Comparison of ENCODE assay signal across 9 cellular contexts in genomic region chr2:47569658-47570398, GRCh38. TPM values are rescaled to one million over a fixed set of nuclear protein-coding genes. Genes with fewer than 3 reads are reported as not detected.
DNase-seq lines count a peak whose midpoint lies in the region; ATAC-seq, FAIRE-seq and TF ChIP-seq lines count a peak whose summit lies in the region.
"Had no signal": no experiment of that assay in that cellular context is flagged by ENCODE, and none has a peak within 500 bp of the region (broad histone marks: within the 10 kb centered on the region; RNA-seq: fewer than 3 reads in every experiment).

No MANE protein-coding gene starts in this region.

- H3K36me3 Mint-ChIP-seq in nephron (ENCODE audit: low read depth): no peaks in the 10 kb centered on the region

- peaks cover 88% of the 10 kb centered on the region for H3K27me3 Mint-ChIP-seq in nephron (ENCODE audit: low read depth)

- H3K9me3 Mint-ChIP-seq in nephron: no peaks in the 10 kb centered on the region

- DNase-seq in NCI-H1417 (lab: John Stamatoyannopoulos, UW) (peak; percentile 63 to 88 (median 80)), NCI-H1417 treated with DMSO at 0.1 percent for 48 hours (lab: John Stamatoyannopoulos, UW) (no peak), NCI-H1930 (lab: John Stamatoyannopoulos, UW) (peak; percentile 21 to 56), cerebellum (ENCODE audit: low spot score) (peak; percentile 69), RCC 7860 (ENCODE audit: low spot score) (no peak)

- no peak for ATAC-seq in HG03280 (IDR thresholded peaks at IDR 0.05; ENCODE audit: unreplicated experiment)
- no peak for ATAC-seq in HG03196 (IDR thresholded peaks at IDR 0.05; ENCODE audit: unreplicated experiment)

- H3K4me3 Mint-ChIP-seq in nephron: peak overlapping the region; percentile 77 to 86 (median 82)

- TF ChIP-seq CTCF in nephron (IDR thresholded peaks at IDR 0.05; ENCODE audit: unreplicated experiment in 3 of 3): no peak

- H3K27ac Mint-ChIP-seq in nephron: no peak overlapping the region

- H3K4me1 Mint-ChIP-seq in nephron: peaks cover 16% of the 10 kb centered on the region

- FAIRE-seq in RCC 7860 (lab: Jason Lieb, UNC): no peak

RNA-seq across cellular contexts. Expression of gene KCNK12, which starts 1.0 kb away (rescaled TPM):
- 4.4 TPM for total RNA-seq in cerebellum
- total RNA-seq: SJSA1 had no signal

Comparison
In these comparisons a context has a peak if more than half of its experiments do, and no peak if none do; other contexts are left out.
1. DNase-seq: peak in NCI-H1417 (3 of 3), NCI-H1930 (2 of 2) and cerebellum (single experiment); none in NCI-H1417 treated with DMSO at 0.1 percent for 48 hours (single experiment) and RCC 7860 (single experiment).